In genomic region chr17:40818733-40819527, GRCh38 we compare ENCODE assay signal across 1 cellular context.
TF ChIP-seq lines count a peak whose summit lies in the region.

No MANE protein-coding gene starts in this region.

TF ChIP-seq in IMR-90, 13 proteins besides CTCF, POLR2A, EP300 and RAD21:
- TF ChIP-seq RCOR1 (IDR thresholded peaks at IDR 0.05; ENCODE audit: insufficient replicate concordance, low read length) (no peak), CHD1 (IDR thresholded peaks at IDR 0.05; ENCODE audit: low read depth, low read length) (0 out of 2 replicates have a peak, but pooled peaks have one; percentile 5), NFE2L2 (IDR thresholded peaks at IDR 0.05; ENCODE audit: low read depth, low read length) (no peak), MAFK (IDR thresholded peaks at IDR 0.05; ENCODE audit: low read depth, low read length) (peak; percentile 45), BHLHE40 (IDR thresholded peaks at IDR 0.05; ENCODE audit: low read depth, low read length) (no peak), RFX5 (IDR thresholded peaks at IDR 0.05; ENCODE audit: low read depth, low read length) (no peak), MAZ (IDR thresholded peaks at IDR 0.05; ENCODE audit: borderline replicate concordance, low read depth, low read length) (peak; percentile 29; the same call in 1 of the 2 replicates), USF2 (IDR thresholded peaks at IDR 0.05; ENCODE audit: low read depth, low read length) (no peak), FOS (IDR thresholded peaks at IDR 0.05; ENCODE audit: low read depth, low read length) (no peak)
